ENCODE assay signal across 12 cellular contexts in genomic region chr17:75513667-75514052, GRCh38. TPM values are rescaled to one million over a fixed set of nuclear protein-coding genes. Genes with fewer than 3 reads are reported as not detected.
DNase-seq lines count a peak whose midpoint lies in the region; ATAC-seq and TF ChIP-seq lines count a peak whose summit lies in the region.
"Had no signal": no experiment of that assay in that cellular context is flagged by ENCODE, and none has a peak within 500 bp of the region (broad histone marks: within the 10 kb centered on the region; RNA-seq: fewer than 3 reads in every experiment).

No MANE protein-coding gene starts in this region.

- H3K27me3 ChIP-seq in lower lobe of right lung (ENCODE audit: low read depth) (no peaks in the 10 kb centered on the region), suprapubic skin (no peaks in the 10 kb centered on the region), testis (no peaks in the 10 kb centered on the region)

- H3K4me3 Mint-ChIP-seq in HFFc6: peak overlapping the region; percentile 86

- TF ChIP-seq CTCF in HFFc6 (IDR thresholded peaks at IDR 0.05): no peak
- TF ChIP-seq CTCF in lower lobe of right lung (IDR thresholded peaks at IDR 0.05): no peak
- TF ChIP-seq CTCF in suprapubic skin (IDR thresholded peaks at IDR 0.05): no peak
- no peak for TF ChIP-seq CTCF in testis (IDR thresholded peaks at IDR 0.05)

- DNase-seq in HFFc6 (no peak), caudate nucleus (lab: John Stamatoyannopoulos, UW) (no peak), lower lobe of right lung (peak; percentile 43), suprapubic skin (ENCODE audit: low spot score in 2 of 2) (no peak), T1000 (lab: John Stamatoyannopoulos, UW) (no peak), testis (no peak), MV-4-11 (lab: John Stamatoyannopoulos, UW) (no peak)
- DNase-seq: immature natural killer cell; NCI-H526 treated with DMSO at 0.1 percent for 48 hours; stimulated activated CD4-positive, alpha-beta T cell treated with anti-CD3 and anti-CD28 coated beads, Interleukin-1b, Interleukin-23, amount 100 ng/mL, for 48 hours had no signal

- no peak for TF ChIP-seq EP300 in suprapubic skin (IDR thresholded peaks at IDR 0.05)

- peaks cover 1% of the 10 kb centered on the region; the same call in 1 of the 2 replicates for H3K27me3 Mint-ChIP-seq in HFFc6 (ENCODE audit: insufficient read depth)

- intact Hi-C loops in lower lobe of right lung (cut with DNase I): no loop called here
- intact Hi-C loops in testis (cut with DNase I; ENCODE audit: low total_unique reads): loop anchor here (5.0 kb wide), 1 partner anchor 86 kb away; no protein-coding TSS in a partner anchor

- H3K36me3 ChIP-seq in lower lobe of right lung: peaks cover 13% of the 10 kb centered on the region
- peaks cover 6% of the 10 kb centered on the region for H3K36me3 ChIP-seq in suprapubic skin
- H3K36me3 ChIP-seq in testis (ENCODE audit: low read depth, missing control alignments): no peaks in the 10 kb centered on the region

- H3K9me3 ChIP-seq in lower lobe of right lung (no peaks in the 10 kb centered on the region), suprapubic skin (no peaks in the 10 kb centered on the region), testis (no peaks in the 10 kb centered on the region)

- no peak for TF ChIP-seq POLR2A in suprapubic skin (IDR thresholded peaks at IDR 0.05)
- no peak for TF ChIP-seq POLR2A in testis (IDR thresholded peaks at IDR 0.05)

- peaks cover 10% of the 10 kb centered on the region for H3K36me3 Mint-ChIP-seq in HFFc6 (ENCODE audit: low read depth)

- H3K4me1 ChIP-seq in lower lobe of right lung (peaks cover 65% of the 10 kb centered on the region), suprapubic skin (peaks cover 59% of the 10 kb centered on the region), testis (peaks cover 27% of the 10 kb centered on the region)

- H3K9me3 Mint-ChIP-seq in HFFc6: no peaks in the 10 kb centered on the region
- H3K9me3 Mint-ChIP-seq: activated T-helper 2 cell treated with anti-CD3 and anti-CD28 coated beads, Interferon-gamma antibody, Interleukin-2, Interleukin-4, amounts not matched to agents 10 μg/mL and 5 μg/mL and 100 μg/mL, durations not matched to agents 14 hours and 24 hours and 36 hours; immature natural killer cell had no signal

- ATAC-seq in lower lobe of right lung (no peak), GM19324 (IDR thresholded peaks at IDR 0.05; ENCODE audit: low FRiP score, unreplicated experiment) (no peak)

- H3K4me1 Mint-ChIP-seq in HFFc6 (ENCODE audit: low read depth): peaks cover 42% of the 10 kb centered on the region

- H3K27ac ChIP-seq in caudate nucleus (ENCODE audit: low read depth, low read length): peak overlapping the region; percentile 89
- peak overlapping the region; percentile 86 for H3K27ac ChIP-seq in lower lobe of right lung
- no peak overlapping the region for H3K27ac ChIP-seq in suprapubic skin
- H3K27ac ChIP-seq in testis: peak overlapping the region in 1 of 2 donors; percentile 89

- 85% methylated on average over 15 of the region's 18 CpGs for WGBS in suprapubic skin
- 59 to 72% methylated on average over 10 to 18 of the region's 18 CpGs for WGBS in testis, 2 donors

- H3K27ac Mint-ChIP-seq in HFFc6: no peak overlapping the region; the same call in 1 of the 2 replicates
- H3K27ac Mint-ChIP-seq: activated T-helper 2 cell treated with anti-CD3 and anti-CD28 coated beads, Interferon-gamma antibody, Interleukin-2, Interleukin-4, amounts not matched to agents 10 μg/mL and 5 μg/mL and 100 μg/mL, durations not matched to agents 14 hours and 24 hours and 36 hours; immature natural killer cell had no signal

- H3K4me3 ChIP-seq in lower lobe of right lung: peak overlapping the region; percentile 68
- H3K4me3 ChIP-seq in suprapubic skin: peak overlapping the region; percentile 79
- peak overlapping the region in 1 of 2 donors; percentile 78 for H3K4me3 ChIP-seq in testis

RNA-seq across cellular contexts. Expression of gene CASKIN2, which starts 1.7 kb away (rescaled TPM):
- 10 to 100 TPM; 17.5 to 25.3 (median 21.5) TPM for total RNA-seq in HFFc6 (2021; fragmentation: NEBNext Ultra II Directional; extraction: Animal tissue kit (Norgen Biotek cat#: 25700))
- total RNA-seq in lower lobe of right lung (68.8 TPM), suprapubic skin (10 to 100 TPM; 18.7 to 25.1 (median 22.1) TPM), testis (10 to 100 TPM; 15.6 to 22.6 TPM)
- 16.9 TPM for polyA plus RNA-seq in testis (ENCODE audit: insufficient read depth, low read depth, low replicate concordance)
- polyA plus RNA-seq: immature natural killer cell had no signal

RNA-seq across cellular contexts. Expression of gene TSEN54, which starts 2.7 kb away (rescaled TPM):
- total RNA-seq in HFFc6 (2021; fragmentation: NEBNext Ultra II Directional; extraction: Animal tissue kit (Norgen Biotek cat#: 25700)): 10 to 100 TPM in 2 of 6 experiments, 1 to 10 TPM in 4; 8.7 to 11.1 (median 9.4) TPM
- total RNA-seq in lower lobe of right lung (20.4 TPM), suprapubic skin (10 to 100 TPM; 53.9 to 73.5 (median 62.9) TPM), testis (10 to 100 TPM; 45.7 to 46.6 TPM)
- polyA plus RNA-seq in testis (ENCODE audit: insufficient read depth, low read depth, low replicate concordance): 28.3 TPM

RNA-seq across cellular contexts. Expression of gene LLGL2, which starts 11.8 kb away (rescaled TPM):
- total RNA-seq in HFFc6 (2021; fragmentation: NEBNext Ultra II Directional; extraction: Animal tissue kit (Norgen Biotek cat#: 25700)): under 1 TPM; 0.14 to 0.55 (median 0.46) TPM
- total RNA-seq in lower lobe of right lung (111 TPM), suprapubic skin (100 to 1,000 TPM in 1 of 4 donors, 10 to 100 TPM in 3; 75.3 to 114 (median 78.4) TPM), testis (10 to 100 TPM; 20.6 to 34.3 TPM)
- polyA plus RNA-seq in testis (ENCODE audit: insufficient read depth, low read depth, low replicate concordance): 22.9 TPM

RNA-seq across cellular contexts. Expression of gene TMEM94, which starts 57.2 kb away (rescaled TPM):
- 10 to 100 TPM; 31.7 to 43.9 (median 41.2) TPM for total RNA-seq in HFFc6 (2021; fragmentation: NEBNext Ultra II Directional; extraction: Animal tissue kit (Norgen Biotek cat#: 25700))
- total RNA-seq in lower lobe of right lung (89.5 TPM), suprapubic skin (100 to 1,000 TPM in 1 of 4 donors, 10 to 100 TPM in 3; 50.0 to 147 (median 81.7) TPM), testis (100 to 1,000 TPM; 151 to 171 TPM)
- 128 TPM for polyA plus RNA-seq in testis (ENCODE audit: insufficient read depth, low read depth, low replicate concordance)

Comparison
In these comparisons a context has a peak if more than half of its experiments do, and no peak if none do; other contexts are left out.
1. RNA of gene LLGL2, which starts 11.8 kb away (total RNA-seq): 111 TPM in lower lobe of right lung (single experiment), 75.3 to 114 TPM in suprapubic skin and 20.6 to 34.3 TPM in testis; 0.14 to 0.55 TPM in HFFc6; every median in the first group is over 10 times any median in the second.